Comparison of ENCODE assay signal across 8 cellular contexts in the genomic region with DNA sequence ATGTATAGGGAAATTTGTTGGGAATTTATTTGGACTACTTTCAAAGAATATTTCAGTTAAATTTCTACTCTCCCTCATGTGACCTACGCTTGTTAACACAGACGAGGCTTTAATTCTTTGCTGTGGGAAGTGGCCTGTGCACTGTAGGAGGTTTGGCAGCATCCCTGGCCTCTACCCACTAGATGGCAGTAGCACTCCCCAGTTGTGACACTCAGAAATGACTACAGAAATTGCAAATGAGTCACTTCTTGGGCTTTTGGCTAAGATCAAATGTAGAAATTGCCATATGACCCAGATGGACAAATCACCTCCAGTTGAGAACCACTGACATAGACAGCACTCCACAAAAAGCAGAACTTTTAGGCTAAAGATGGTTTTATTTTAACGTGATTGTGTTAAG. TPM values are rescaled to one million over a fixed set of nuclear protein-coding genes. Genes with fewer than 3 reads are reported as not detected.
DNase-seq lines count a peak whose midpoint lies in the region; ATAC-seq, FAIRE-seq and TF ChIP-seq lines count a peak whose summit lies in the region.

No MANE protein-coding gene starts in this region.

- no peak overlapping the region for H3K4me2 ChIP-seq in parathyroid adenoma (ENCODE audit: low read length)

- no peak overlapping the region for H3K27ac ChIP-seq in gastroesophageal sphincter
- H3K27ac ChIP-seq in parathyroid adenoma: no peak overlapping the region
- H3K27ac ChIP-seq in aorta (ENCODE audit: low read depth in 1 of 2, low read length in 2 of 2): no peak overlapping the region

- no peaks in the 10 kb centered on the region for H3K36me3 ChIP-seq in gastroesophageal sphincter
- H3K36me3 ChIP-seq in parathyroid adenoma (ENCODE audit: control insufficient read depth, insufficient read depth, low read length): no peaks in the 10 kb centered on the region
- no peaks in the 10 kb centered on the region for H3K36me3 ChIP-seq in aorta (ENCODE audit: control insufficient read depth in 1 of 2, insufficient read depth in 2 of 2, low read length in 1 of 2)

- no peak for TF ChIP-seq POLR2A in gastroesophageal sphincter (IDR thresholded peaks at IDR 0.05)

- peak in 9 of 14 donors; percentile 1 to 36 (median 24) for DNase-seq in C1 segment of cervical spinal cord (lab: John Stamatoyannopoulos, UW)
- no peak for DNase-seq in GM19239 (ENCODE audit: insufficient read length, low spot score)
- DNase-seq in HS-5 (ENCODE audit: low read depth): peak; percentile 56
- peak; percentile 59 for DNase-seq in RPMI7951 (ENCODE audit: low read depth)
- DNase-seq in activated gamma-delta T cell treated with anti-CD3 and anti-CD28 coated beads, Interleukin-2, amount 50 U/mL, for 16 hours (ENCODE audit: low read depth): peak; percentile 38
- peak; percentile 64 to 78 for DNase-seq in aorta

- WGBS in gastroesophageal sphincter (ENCODE audit: low coverage in 1 of 2), 2 donors: 28 to 33% methylated on average over 1 to 3 of the region's 3 CpGs
- 16 to 22% methylated on average over 3 of the region's 3 CpGs for WGBS in aorta, 2 donors

- H3K4me3 ChIP-seq in gastroesophageal sphincter (no peak overlapping the region), parathyroid adenoma (ENCODE audit: low read depth, low read length) (no peak overlapping the region), aorta (ENCODE audit: low read length in 2 of 2) (no peak overlapping the region)

- peak; percentile 39 to 78 (median 56) for TF ChIP-seq CTCF in gastroesophageal sphincter (IDR thresholded peaks at IDR 0.05)
- TF ChIP-seq CTCF in parathyroid adenoma (IDR thresholded peaks at IDR 0.05): peak; percentile 63

- no peak overlapping the region for H3K9ac ChIP-seq in parathyroid adenoma

- intact Hi-C loops in aorta (cut with DNase I): loop anchor here (5.0 kb wide), 1 partner anchor 96 kb away; no protein-coding TSS in a partner anchor

- no peaks in the 10 kb centered on the region for H3K79me2 ChIP-seq in parathyroid adenoma

- H2AFZ ChIP-seq in parathyroid adenoma: no peak overlapping the region

- H3K9me3 ChIP-seq in gastroesophageal sphincter: no peaks in the 10 kb centered on the region
- no peaks in the 10 kb centered on the region for H3K9me3 ChIP-seq in parathyroid adenoma (ENCODE audit: control insufficient read depth, low read length)
- H3K9me3 ChIP-seq in aorta (ENCODE audit: control insufficient read depth, low read length): no peaks in the 10 kb centered on the region

- no peak for TF ChIP-seq EP300 in gastroesophageal sphincter (IDR thresholded peaks at IDR 0.05)

- no peaks in the 10 kb centered on the region for H3K27me3 ChIP-seq in gastroesophageal sphincter
- H3K27me3 ChIP-seq in parathyroid adenoma (ENCODE audit: control insufficient read depth, insufficient read depth, low read length): no peaks in the 10 kb centered on the region
- no peaks in the 10 kb centered on the region for H3K27me3 ChIP-seq in aorta (ENCODE audit: control insufficient read depth in 1 of 2, insufficient read depth in 2 of 2, low read length in 1 of 2)

- FAIRE-seq in GM19239 (lab: Jason Lieb, UNC): peak; percentile 98

- peak; percentile 54 for ATAC-seq in gastroesophageal sphincter
- ATAC-seq in aorta (ENCODE audit: low FRiP score): no peak

- no peaks in the 10 kb centered on the region for H3K4me1 ChIP-seq in gastroesophageal sphincter
- no peaks in the 10 kb centered on the region for H3K4me1 ChIP-seq in parathyroid adenoma
- no peaks in the 10 kb centered on the region for H3K4me1 ChIP-seq in aorta (ENCODE audit: control insufficient read depth in 1 of 2, insufficient read depth in 2 of 2, low read length in 2 of 2)

RNA-seq across cellular contexts. Expression of a gene that starts 22.1 kb away (rescaled TPM):
- 25.1 and 27.3 TPM in 2 replicates for total RNA-seq in RPMI7951 (2014; rRNA removed; shearing (Covaris generic))
- total RNA-seq in gastroesophageal sphincter (10 to 100 TPM; 14.7 to 30.4 (median 19.1) TPM), aorta (10 to 100 TPM; 11.5 to 26.3 TPM)
- polyA plus RNA-seq in aorta: 10 to 100 TPM; 19.9 to 20.4 TPM

RNA-seq across cellular contexts. Expression of a gene that starts 29.6 kb away (rescaled TPM):
- total RNA-seq in RPMI7951 (2014; rRNA removed; shearing (Covaris generic)): not detected in 2 replicates
- 1 to 10 TPM; 1.9 to 4.4 (median 2.9) TPM for total RNA-seq in gastroesophageal sphincter
- 1 to 10 TPM; 3.7 to 3.8 TPM for total RNA-seq in aorta
- 10 to 100 TPM in 1 of 2 donors, 1 to 10 TPM in 1; 5.3 to 10.1 TPM for polyA plus RNA-seq in aorta
